ENCODE assay signal across 23 cellular contexts in genomic region chr3:184255291-184256039, GRCh38. TPM values are rescaled to one million over a fixed set of nuclear protein-coding genes. Genes with fewer than 3 reads are reported as not detected.
DNase-seq lines count a peak whose midpoint lies in the region; ATAC-seq, FAIRE-seq and TF ChIP-seq lines count a peak whose summit lies in the region.
"Had no signal": no experiment of that assay in that cellular context is flagged by ENCODE, and none has a peak within 500 bp of the region (broad histone marks: within the 10 kb centered on the region; RNA-seq: fewer than 3 reads in every experiment).

No MANE protein-coding gene starts in this region.

- H3K36me3 ChIP-seq in small intestine (ENCODE audit: control insufficient read depth in 2 of 2, insufficient read depth in 2 of 2, low read length in 2 of 2), result peaks cover 0 to 2% of the 10 kb centered on the region in 2 donors
- peaks cover 6 to 14% (median 7%) of the 10 kb centered on the region in 3 donors for H3K36me3 ChIP-seq in tibial artery
- H3K36me3 ChIP-seq: uterus had no signal

- H3K4me1 ChIP-seq in small intestine (ENCODE audit: control insufficient read depth in 2 of 2, insufficient read depth in 1 of 2, low read depth in 1 of 2, low read length in 1 of 2), result no peaks in the 10 kb centered on the region
- peaks cover 0 to 14% (median 12%) of the 10 kb centered on the region in 4 donors for H3K4me1 ChIP-seq in tibial artery

- peaks cover 19% of the 10 kb centered on the region for H3K4me1 Mint-ChIP-seq in activated T-cell treated with anti-CD3 and anti-CD28 coated beads, Interleukin-2, amount 50 U/mL, for 24 hours (ENCODE audit: low read depth)
- peaks cover 13% of the 10 kb centered on the region for H3K4me1 Mint-ChIP-seq in activated naive CD4-positive, alpha-beta T cell treated with anti-CD3 and anti-CD28 coated beads, Interleukin-2, amount 50 U/mL, for 24 hours

- H3K4me3 ChIP-seq in small intestine (ENCODE audit: low read depth in 1 of 2, low read length in 2 of 2) (no peak overlapping the region), tibial artery (no peak overlapping the region)
- H3K4me3 ChIP-seq: skin epidermis, stomach, uterus had no signal

- H3K9me3 Mint-ChIP-seq in activated T-cell treated with anti-CD3 and anti-CD28 coated beads, Interleukin-2, amount 50 U/mL, for 24 hours, result peaks cover 2% of the 10 kb centered on the region
- H3K9me3 Mint-ChIP-seq in activated naive CD4-positive, alpha-beta T cell treated with anti-CD3 and anti-CD28 coated beads, Interleukin-2, amount 50 U/mL, for 24 hours, result no peaks in the 10 kb centered on the region
- H3K9me3 Mint-ChIP-seq: CD8-positive, alpha-beta memory T cell; effector memory CD8-positive, alpha-beta T cell; naive B cell; T-helper 1 cell treated with Interleukin-12 subunit alpha and Interleukin-12 subunit beta and Interleukin-4 antibody, amounts not matched to agents 30 μg/mL and 1 μg/mL, for 36 hours; WTC11 had no signal

- ATAC-seq in stimulated activated naive CD8-positive, alpha-beta T cell treated with anti-CD3 and anti-CD28 coated beads, Interleukin-15, Interleukin-2, amounts not matched to agents 100 U/mL and 50 U/mL, for 24 hours, result peak; percentile 77
- ATAC-seq: effector memory CD8-positive, alpha-beta T cell; WTC11 had no signal

- peak overlapping the region; percentile 75 for H3K27ac Mint-ChIP-seq in activated T-cell treated with anti-CD3 and anti-CD28 coated beads, Interleukin-2, amount 50 U/mL, for 24 hours
- peak overlapping the region; percentile 30 for H3K27ac Mint-ChIP-seq in activated naive CD4-positive, alpha-beta T cell treated with anti-CD3 and anti-CD28 coated beads, Interleukin-2, amount 50 U/mL, for 24 hours
- H3K27ac Mint-ChIP-seq: CD8-positive, alpha-beta memory T cell; effector memory CD8-positive, alpha-beta T cell; naive B cell; T-helper 1 cell treated with Interleukin-12 subunit alpha and Interleukin-12 subunit beta and Interleukin-4 antibody, amounts not matched to agents 30 μg/mL and 1 μg/mL, for 36 hours; WTC11 had no signal

- H3K27ac ChIP-seq in small intestine (ENCODE audit: low read depth in 1 of 2, low read length in 1 of 2) (no peak overlapping the region), tibial artery (no peak overlapping the region)
- H3K27ac ChIP-seq: skin epidermis, stomach, uterus had no signal

- intact Hi-C loops in tibial artery (cut with DNase I; ENCODE audit: low total_unique reads), result loop anchor here (10.0 kb wide), 1 partner anchor 361 kb away; no protein-coding TSS in a partner anchor

- no peak overlapping the region for H3K4me3 Mint-ChIP-seq in activated T-cell treated with anti-CD3 and anti-CD28 coated beads, Interleukin-2, amount 50 U/mL, for 24 hours
- H3K4me3 Mint-ChIP-seq in activated naive CD4-positive, alpha-beta T cell treated with anti-CD3 and anti-CD28 coated beads, Interleukin-2, amount 50 U/mL, for 24 hours, result no peak overlapping the region
- H3K4me3 Mint-ChIP-seq: CD8-positive, alpha-beta memory T cell; effector memory CD8-positive, alpha-beta T cell; T-helper 1 cell treated with Interleukin-12 subunit alpha and Interleukin-12 subunit beta and Interleukin-4 antibody, amounts not matched to agents 30 μg/mL and 1 μg/mL, for 36 hours; WTC11 had no signal

- peaks cover 13% of the 10 kb centered on the region for H3K27me3 Mint-ChIP-seq in activated T-cell treated with anti-CD3 and anti-CD28 coated beads, Interleukin-2, amount 50 U/mL, for 24 hours
- peaks cover 7% of the 10 kb centered on the region for H3K27me3 Mint-ChIP-seq in activated naive CD4-positive, alpha-beta T cell treated with anti-CD3 and anti-CD28 coated beads, Interleukin-2, amount 50 U/mL, for 24 hours
- H3K27me3 Mint-ChIP-seq: effector memory CD8-positive, alpha-beta T cell had no signal

- DNase-seq in activated T-cell treated with anti-CD3 and anti-CD28 coated beads, Interleukin-2, amount 50 U/mL, for 24 hours, result peak; percentile 33
- DNase-seq in activated T-cell treated with anti-CD3 and anti-CD28 coated beads for 4 hours (no peak), M059J (ENCODE audit: low read depth) (peak; percentile 46), NOMO-1 treated with dmso at 0.1 percent for 144 hours (lab: John Stamatoyannopoulos, UW; ENCODE audit: unreplicated experiment) (no peak), small intestine (no peak), tibial artery (no peak)
- DNase-seq in stimulated activated naive CD8-positive, alpha-beta T cell treated with anti-CD3 and anti-CD28 coated beads, Interleukin-15, Interleukin-2, amounts not matched to agents 100 U/mL and 50 U/mL, for 24 hours, result peak; percentile 29
- DNase-seq: anterior cingulate cortex; CD8-positive, alpha-beta memory T cell; cerebellar nuclear complex; effector memory CD8-positive, alpha-beta T cell; naive B cell; NCI-H1417 treated with DMSO at 0.1 percent for 48 hours; posterior cingulate gyrus; SIG-M5; stomach; uterus had no signal

- no peak for TF ChIP-seq CTCF in tibial artery (IDR thresholded peaks at IDR 0.05)

- H3K27me3 ChIP-seq in small intestine (ENCODE audit: control insufficient read depth in 2 of 2, insufficient read depth in 2 of 2, low read length in 2 of 2) (peaks cover 0 to 7% of the 10 kb centered on the region in 2 donors), tibial artery (peaks cover 0 to 35% of the 10 kb centered on the region in 2 donors)

- H3K9me3 ChIP-seq in small intestine (ENCODE audit: control insufficient read depth, low read depth) (no peaks in the 10 kb centered on the region), tibial artery (no peaks in the 10 kb centered on the region)
- H3K9me3 ChIP-seq: stomach, uterus had no signal

- 93 to 98% (median 95%) methylated on average over 3 of the region's 3 CpGs for WGBS in small intestine, 3 donors

- H3K36me3 Mint-ChIP-seq in activated T-cell treated with anti-CD3 and anti-CD28 coated beads, Interleukin-2, amount 50 U/mL, for 24 hours (ENCODE audit: low read depth), result peaks cover 14% of the 10 kb centered on the region
- H3K36me3 Mint-ChIP-seq in activated naive CD4-positive, alpha-beta T cell treated with anti-CD3 and anti-CD28 coated beads, Interleukin-2, amount 50 U/mL, for 24 hours, result peaks cover 6% of the 10 kb centered on the region

- no peak for FAIRE-seq in small intestine (lab: Jason Lieb, UNC)
- FAIRE-seq: islet of Langerhans had no signal

RNA-seq across cellular contexts. Expression of gene CAMK2N2, which starts 5.9 kb away (rescaled TPM):
- total RNA-seq in M059J (2014; rRNA removed; shearing (Covaris generic)), result 1.1 TPM in 1 of 2 replicates, not detected in the other
- polyA plus RNA-seq in small intestine, result under 1 TPM in 1 of 3 donors, not detected in 2; 0.72 TPM
- total RNA-seq: stomach, uterus had no signal
- polyA plus RNA-seq: CD8-positive, alpha-beta memory T cell had no signal

RNA-seq across cellular contexts. Expression of gene EEF1AKMT4, which starts 6.0 kb away (rescaled TPM):
- total RNA-seq in M059J (2014; rRNA removed; shearing (Covaris generic)), result 9.7 and 9.9 TPM in 2 replicates
- 1 to 10 TPM; 8.1 to 9.7 (median 8.1) TPM for polyA plus RNA-seq in small intestine

RNA-seq across cellular contexts. Expression of gene ALG3, which starts 6.7 kb away (rescaled TPM):
- total RNA-seq in M059J (2014; rRNA removed; shearing (Covaris generic)), result 127 and 132 TPM in 2 replicates
- polyA plus RNA-seq in small intestine, result 10 to 100 TPM; 13.0 to 48.4 (median 16.2) TPM

RNA-seq across cellular contexts. Expression of gene ECE2, which starts 20.4 kb away (rescaled TPM):
- not detected in 2 replicates for total RNA-seq in M059J (2014; rRNA removed; shearing (Covaris generic))
- polyA plus RNA-seq in small intestine, result 1 to 10 TPM in 1 of 3 donors, not detected in 2; 2.1 TPM
- total RNA-seq: CD8-positive, alpha-beta memory T cell; Daoy; uterus had no signal
- polyA plus RNA-seq: CD8-positive, alpha-beta memory T cell; stomach had no signal

RNA-seq across cellular contexts. Expression of gene VWA5B2, which starts 26.1 kb away (rescaled TPM):
- total RNA-seq in M059J (2014; rRNA removed; shearing (Covaris generic)), result not detected in 2 replicates
- 1 to 10 TPM; 1.4 to 3.2 (median 1.8) TPM for polyA plus RNA-seq in small intestine
- total RNA-seq: Daoy had no signal
- polyA plus RNA-seq: CD8-positive, alpha-beta memory T cell had no signal

Comparison
In these comparisons a context has a peak if more than half of its experiments do, and no peak if none do; other contexts are left out.
1. DNase-seq: peak in activated T-cell treated with anti-CD3 and anti-CD28 coated beads, Interleukin-2, amount 50 U/mL, for 24 hours (single experiment), M059J (single experiment) and stimulated activated naive CD8-positive, alpha-beta T cell treated with anti-CD3 and anti-CD28 coated beads, Interleukin-15, Interleukin-2, amounts not matched to agents 100 U/mL and 50 U/mL, for 24 hours (single experiment); none in activated T-cell treated with anti-CD3 and anti-CD28 coated beads for 4 hours (single experiment), NOMO-1 treated with dmso at 0.1 percent for 144 hours (single experiment), small intestine (single experiment) and tibial artery (0 of 2).